In genomic region chr17:50151041-50151936, GRCh38 we compare ENCODE assay signal across 1 cellular context.
TF ChIP-seq lines count a peak whose summit lies in the region.

No MANE protein-coding gene starts in this region.

TF ChIP-seq in neural cell, 6 proteins besides CTCF, POLR2A, EP300 and RAD21 (continued from another document):
- no peak for TF ChIP-seq REST (IDR thresholded peaks at IDR 0.05; ENCODE audit: borderline replicate concordance)
